8 cellular contexts compared by ENCODE assay signal in genomic region chr1:90850181-90850924, GRCh38.
DNase-seq lines count a peak whose midpoint lies in the region; ATAC-seq and TF ChIP-seq lines count a peak whose summit lies in the region.

No MANE protein-coding gene starts in this region.

- intact Hi-C loops in aorta (cut with DNase I) = no loop called here

- no peaks in the 10 kb centered on the region for H3K36me3 ChIP-seq in duodenal mucosa (ENCODE audit: control insufficient read depth in 1 of 2, insufficient read depth in 2 of 2, low read length in 2 of 2)
- H3K36me3 ChIP-seq in mesodermal cell (ENCODE audit: control insufficient read depth, insufficient read depth, low read length) = no peaks in the 10 kb centered on the region
- H3K36me3 ChIP-seq in aorta (ENCODE audit: control insufficient read depth in 1 of 2, insufficient read depth in 2 of 2, low read length in 1 of 2) = no peaks in the 10 kb centered on the region

- POLR2A ChIA-PET in AG04449 (lab: Yijun Ruan, JAX) = no interaction called here

- peak; percentile 25 for ATAC-seq in GM18511 (IDR thresholded peaks at IDR 0.05; ENCODE audit: unreplicated experiment)
- ATAC-seq in aorta (ENCODE audit: low FRiP score) = no peak

- 10 to 12% methylated on average over 17 to 18 of the region's 22 CpGs for WGBS in mesodermal cell (ENCODE audit: insufficient coverage in 2 of 2), 2 experiments
- 16 to 17% methylated on average over 22 of the region's 22 CpGs for WGBS in aorta, 2 donors

- H3K27ac ChIP-seq in duodenal mucosa (ENCODE audit: low read depth, low read length) (no peak overlapping the region), mesodermal cell (ENCODE audit: low read depth, low read length, severe bottlenecking) (no peak overlapping the region), aorta (ENCODE audit: low read depth in 1 of 2, low read length in 2 of 2) (no peak overlapping the region)

- peak overlapping the region; percentile 46 to 66 for H3K9ac ChIP-seq in duodenal mucosa (ENCODE audit: low read depth in 1 of 2, low read length in 2 of 2)

- H3K4me3 ChIP-seq in AG04449 (ENCODE audit: low read depth, low read length) (peak overlapping the region; percentile 71), duodenal mucosa (ENCODE audit: low read depth in 1 of 2, low read length in 2 of 2) (peak overlapping the region; percentile 71 to 88), mesodermal cell (ENCODE audit: extremely low read depth, insufficient read depth, low read length, poor library complexity, severe bottlenecking) (peak overlapping the region; percentile 75), aorta (ENCODE audit: low read length in 2 of 2) (peak overlapping the region; percentile 46 to 79)

- CTCF ChIA-PET in AG04449 (lab: Yijun Ruan, JAX) = interaction anchor here (0.9 to 1.2 kb wide), 5 partner anchors 17 to 171 kb away, joined by 3 read pairs; no protein-coding TSS in a partner anchor

- peaks cover 0 to 35% of the 10 kb centered on the region in 2 donors for H3K27me3 ChIP-seq in duodenal mucosa (ENCODE audit: control insufficient read depth in 1 of 2, insufficient read depth in 2 of 2, low read length in 2 of 2)
- H3K27me3 ChIP-seq in aorta (ENCODE audit: control insufficient read depth in 1 of 2, insufficient read depth in 2 of 2, low read length in 1 of 2) = peaks cover 0 to 2% of the 10 kb centered on the region in 2 donors

- H3K4me1 ChIP-seq in duodenal mucosa (ENCODE audit: control insufficient read depth in 1 of 2, insufficient read depth in 2 of 2, low read length in 2 of 2) (peaks cover 8 to 15% of the 10 kb centered on the region in 2 donors), mesodermal cell (ENCODE audit: control insufficient read depth, insufficient read depth, low read length, poor library complexity, severe bottlenecking) (no peaks in the 10 kb centered on the region), aorta (ENCODE audit: control insufficient read depth in 1 of 2, insufficient read depth in 2 of 2, low read length in 2 of 2) (no peaks in the 10 kb centered on the region)

- DNase-seq in AG04449 (ENCODE audit: low read depth, low spot score) (no peak), OCI-M1 (lab: John Stamatoyannopoulos, UW) (peak; percentile 80), aorta (peak; percentile 52 to 78), GOT3 (lab: John Stamatoyannopoulos, UW) (no peak), NCI-H1048 (lab: John Stamatoyannopoulos, UW) (no peak)

- TF ChIP-seq CTCF in AG04449 (IDR thresholded peaks at IDR 0.05; ENCODE audit: insufficient read depth, low read length, missing control alignments) = no peak

- H3K9me3 ChIP-seq in duodenal mucosa (ENCODE audit: control insufficient read depth in 1 of 2, low read length in 2 of 2) = no peaks in the 10 kb centered on the region
- H3K9me3 ChIP-seq in mesodermal cell (ENCODE audit: control insufficient read depth, low read length) = no peaks in the 10 kb centered on the region
- no peaks in the 10 kb centered on the region for H3K9me3 ChIP-seq in aorta (ENCODE audit: control insufficient read depth, low read length)

Comparison
In these comparisons a context has a peak if more than half of its experiments do, and no peak if none do; other contexts are left out.
1. DNase-seq: peak in OCI-M1 (single experiment) and aorta (2 of 2); none in AG04449 (single experiment), GOT3 (single experiment) and NCI-H1048 (single experiment).
2. Peak in every context shown above with its lines, with median percentiles within 50 percentile points of each other: H3K4me3 ChIP-seq.